9 cellular contexts compared by ENCODE assay signal in genomic region chr4:3201718-3202702, GRCh38. TPM values are rescaled to one million over a fixed set of nuclear protein-coding genes. Genes with fewer than 3 reads are reported as not detected.
DNase-seq lines count a peak whose midpoint lies in the region; ATAC-seq, FAIRE-seq and TF ChIP-seq lines count a peak whose summit lies in the region.
"Had no signal": no experiment of that assay in that cellular context is flagged by ENCODE, and none has a peak within 500 bp of the region (broad histone marks: within the 10 kb centered on the region; RNA-seq: fewer than 3 reads in every experiment).

No MANE protein-coding gene starts in this region.

- peaks cover 59% of the 10 kb centered on the region for H3K36me3 ChIP-seq in KOPT-K1 (ENCODE audit: insufficient read depth, low read length)
- H3K36me3 ChIP-seq in prostate gland: peaks cover 0 to 5% of the 10 kb centered on the region in 2 donors

- peak overlapping the region; percentile 94 for H3K27ac Mint-ChIP-seq in activated CD8-positive, alpha-beta T cell treated with anti-CD3 and anti-CD28 coated beads, Interleukin-2, amount 10 ng/mL, durations not matched to agents 7 days and 5 days

- H3K4me3 ChIP-seq in fibroblast of villous mesenchyme (ENCODE audit: low read depth, low read length): no peak overlapping the region
- H3K4me3 ChIP-seq in prostate gland: no peak overlapping the region

- H3K9me3 Mint-ChIP-seq in activated CD8-positive, alpha-beta T cell treated with anti-CD3 and anti-CD28 coated beads, Interleukin-2, amount 10 ng/mL, durations not matched to agents 7 days and 5 days (ENCODE audit: insufficient read depth): no peaks in the 10 kb centered on the region

- CTCF ChIA-PET in activated CD8-positive, alpha-beta T cell treated with anti-CD3 and anti-CD28 coated beads, Interleukin-2, amount 10 ng/mL, durations not matched to agents 7 days and 5 days (lab: Charles Lee): interaction anchor here (1.1 to 3.1 kb wide), 5 partner anchors 9 to 279 kb away, joined by 4 to 29 read pairs (median 5); no protein-coding TSS in a partner anchor

- peaks cover 55% of the 10 kb centered on the region for H3K36me3 Mint-ChIP-seq in activated CD8-positive, alpha-beta T cell treated with anti-CD3 and anti-CD28 coated beads, Interleukin-2, amount 10 ng/mL, durations not matched to agents 7 days and 5 days (ENCODE audit: low read depth)

- FAIRE-seq in GM19239 (lab: Jason Lieb, UNC): peak; percentile 83

- peaks cover 45% of the 10 kb centered on the region for H3K4me1 Mint-ChIP-seq in activated CD8-positive, alpha-beta T cell treated with anti-CD3 and anti-CD28 coated beads, Interleukin-2, amount 10 ng/mL, durations not matched to agents 7 days and 5 days (ENCODE audit: low read depth)

- peak overlapping the region; percentile 55 for H3K4me3 Mint-ChIP-seq in activated CD8-positive, alpha-beta T cell treated with anti-CD3 and anti-CD28 coated beads, Interleukin-2, amount 10 ng/mL, durations not matched to agents 7 days and 5 days

- WGBS in prostate gland: 67% methylated on average over 11 of the region's 11 CpGs

- H3K9me3 ChIP-seq in KOPT-K1 (ENCODE audit: insufficient read depth, low read length, poor library complexity, severe bottlenecking) (no peaks in the 10 kb centered on the region), prostate gland (no peaks in the 10 kb centered on the region)

- peak; percentile 97 for ATAC-seq in activated CD8-positive, alpha-beta T cell treated with anti-CD3 and anti-CD28 coated beads, Interleukin-2, amount 10 ng/mL, durations not matched to agents 7 days and 5 days

- no peak for TF ChIP-seq POLR2A in prostate gland (IDR thresholded peaks at IDR 0.05)

- POLR2A ChIA-PET in activated CD8-positive, alpha-beta T cell treated with anti-CD3 and anti-CD28 coated beads, Interleukin-2, amount 10 ng/mL, durations not matched to agents 7 days and 5 days (lab: Charles Lee): interaction anchor here (0.6 to 1.1 kb wide), 4 partner anchors 11 to 239 kb away, joined by 3 to 6 read pairs (median 4); partner anchors contain the start of genes GRK4 and NOP14

- no peak for TF ChIP-seq CTCF in fibroblast of villous mesenchyme (IDR thresholded peaks at IDR 0.05; ENCODE audit: insufficient read depth, low read depth, low read length)
- TF ChIP-seq CTCF in prostate gland (IDR thresholded peaks at IDR 0.05): no peak

- no peaks in the 10 kb centered on the region for H3K27me3 Mint-ChIP-seq in activated CD8-positive, alpha-beta T cell treated with anti-CD3 and anti-CD28 coated beads, Interleukin-2, amount 10 ng/mL, durations not matched to agents 7 days and 5 days (ENCODE audit: low read depth)

- peak; percentile 30 for DNase-seq in GM19239 (ENCODE audit: insufficient read length, low spot score)
- DNase-seq in activated CD8-positive, alpha-beta T cell treated with anti-CD3 and anti-CD28 coated beads, Interleukin-2, amount 10 ng/mL, durations not matched to agents 7 days and 5 days: peak; percentile 93
- DNase-seq in fibroblast of villous mesenchyme (ENCODE audit: low read depth): peak; percentile 73
- DNase-seq in stimulated activated CD4-positive, alpha-beta T cell treated with anti-CD3 and anti-CD28 coated beads, TNF-alpha, amount 100 ng/mL, for 1 hour (ENCODE audit: low read depth in 3 of 3, low spot score in 1 of 3): peak; percentile 18 to 38 (median 34)
- no peak for DNase-seq in prostate gland (ENCODE audit: low spot score)
- DNase-seq in NCI-H446 treated with DMSO at 0.1 percent for 48 hours (lab: John Stamatoyannopoulos, UW): no peak
- DNase-seq in COLO829 (ENCODE audit: low spot score): no peak
- DNase-seq: right cardiac atrium had no signal

- no peaks in the 10 kb centered on the region for H3K27me3 ChIP-seq in prostate gland (replicated peaks; ENCODE audit: insufficient read depth)

- H3K27ac ChIP-seq in KOPT-K1 (ENCODE audit: low read depth, low read length, poor library complexity, severe bottlenecking) (peak overlapping the region; percentile 76), prostate gland (no peak overlapping the region)

- intact Hi-C loops in prostate gland (cut with DNase I): loop anchor here (5.0 kb wide), 1 partner anchor 245 kb away; no protein-coding TSS in a partner anchor

- H3K4me1 ChIP-seq in prostate gland (replicated peaks): no peaks in the 10 kb centered on the region

RNA-seq across cellular contexts. Expression of gene MSANTD1, which starts 46.9 kb away (rescaled TPM):
- 1 to 10 TPM in 1 of 2 experiments, under 1 TPM in 1; 0.83 to 1.0 TPM for total RNA-seq in activated CD8-positive, alpha-beta T cell treated with anti-CD3 and anti-CD28 coated beads, Interleukin-2, amount 10 ng/mL, durations not matched to agents 7 days and 5 days
- total RNA-seq in fibroblast of villous mesenchyme (0.64 and 0.86 TPM in 2 replicates), prostate gland (1 to 10 TPM; 1.2 to 4.4 TPM)

Comparison
In these comparisons a context has a peak if more than half of its experiments do, and no peak if none do; other contexts are left out.
1. DNase-seq: peak in GM19239 (single experiment), activated CD8-positive, alpha-beta T cell treated with anti-CD3 and anti-CD28 coated beads, Interleukin-2, amount 10 ng/mL, durations not matched to agents 7 days and 5 days (single experiment), fibroblast of villous mesenchyme (single experiment) and stimulated activated CD4-positive, alpha-beta T cell treated with anti-CD3 and anti-CD28 coated beads, TNF-alpha, amount 100 ng/mL, for 1 hour (3 of 3); none in prostate gland (single experiment), NCI-H446 treated with DMSO at 0.1 percent for 48 hours (single experiment) and COLO829 (single experiment).